ENCODE assay signal across 1 cellular context in the genomic region with DNA sequence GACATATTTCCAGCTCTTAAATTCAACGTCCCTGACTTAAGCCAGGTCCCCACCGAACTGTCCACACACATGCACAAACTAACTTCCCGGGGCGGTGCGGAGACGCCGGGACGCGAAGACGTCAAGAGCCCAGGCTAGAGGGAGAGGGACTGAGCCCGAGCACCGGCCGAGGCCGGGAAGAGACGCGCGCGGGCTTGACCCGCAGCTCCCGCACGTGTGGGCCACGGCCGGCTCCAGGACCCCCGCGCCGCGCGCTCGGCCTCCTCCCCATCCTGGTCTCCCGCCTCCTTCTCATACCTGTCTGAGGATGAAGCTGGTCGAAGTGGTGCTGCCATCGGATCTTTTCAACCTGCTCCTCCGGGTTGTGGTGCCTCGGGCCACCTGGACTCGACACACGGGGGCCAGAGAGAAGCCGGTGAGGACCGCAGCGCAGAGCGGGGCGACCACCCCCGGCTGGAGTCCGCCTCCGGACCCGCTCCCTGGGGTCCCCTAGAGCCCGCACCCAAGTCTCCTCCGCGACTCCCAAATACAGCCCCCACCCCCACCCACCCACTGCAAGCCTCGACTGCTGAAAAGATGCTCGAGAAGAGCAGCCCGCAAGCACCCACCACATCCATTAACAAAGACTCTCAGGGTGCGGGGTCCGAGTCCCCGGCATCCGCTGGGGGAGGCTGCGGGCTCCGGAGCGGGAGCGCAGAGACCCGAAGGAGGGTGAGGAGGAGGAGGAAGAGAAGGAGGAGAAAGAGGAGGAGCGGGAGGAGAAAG.
TF ChIP-seq lines count a peak whose summit lies in the region.

No MANE protein-coding gene starts in this region.

TF ChIP-seq in SK-N-SH treated with all-trans-retinoic acid at 6 μM for 48 hours, 23 proteins besides CTCF, POLR2A, EP300 and RAD21 (continued from another document):
- TF ChIP-seq, protein P1, sequence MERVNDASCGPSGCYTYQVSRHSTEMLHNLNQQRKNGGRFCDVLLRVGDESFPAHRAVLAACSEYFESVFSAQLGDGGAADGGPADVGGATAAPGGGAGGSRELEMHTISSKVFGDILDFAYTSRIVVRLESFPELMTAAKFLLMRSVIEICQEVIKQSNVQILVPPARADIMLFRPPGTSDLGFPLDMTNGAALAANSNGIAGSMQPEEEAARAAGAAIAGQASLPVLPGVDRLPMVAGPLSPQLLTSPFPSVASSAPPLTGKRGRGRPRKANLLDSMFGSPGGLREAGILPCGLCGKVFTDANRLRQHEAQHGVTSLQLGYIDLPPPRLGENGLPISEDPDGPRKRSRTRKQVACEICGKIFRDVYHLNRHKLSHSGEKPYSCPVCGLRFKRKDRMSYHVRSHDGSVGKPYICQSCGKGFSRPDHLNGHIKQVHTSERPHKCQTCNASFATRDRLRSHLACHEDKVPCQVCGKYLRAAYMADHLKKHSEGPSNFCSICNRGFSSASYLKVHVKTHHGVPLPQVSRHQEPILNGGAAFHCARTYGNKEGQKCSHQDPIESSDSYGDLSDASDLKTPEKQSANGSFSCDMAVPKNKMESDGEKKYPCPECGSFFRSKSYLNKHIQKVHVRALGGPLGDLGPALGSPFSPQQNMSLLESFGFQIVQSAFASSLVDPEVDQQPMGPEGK (CRISPR knock-in tag; IDR thresholded peaks at IDR 0.05; ENCODE audit: borderline replicate concordance), result no peak
- TF ChIP-seq, protein P2, sequence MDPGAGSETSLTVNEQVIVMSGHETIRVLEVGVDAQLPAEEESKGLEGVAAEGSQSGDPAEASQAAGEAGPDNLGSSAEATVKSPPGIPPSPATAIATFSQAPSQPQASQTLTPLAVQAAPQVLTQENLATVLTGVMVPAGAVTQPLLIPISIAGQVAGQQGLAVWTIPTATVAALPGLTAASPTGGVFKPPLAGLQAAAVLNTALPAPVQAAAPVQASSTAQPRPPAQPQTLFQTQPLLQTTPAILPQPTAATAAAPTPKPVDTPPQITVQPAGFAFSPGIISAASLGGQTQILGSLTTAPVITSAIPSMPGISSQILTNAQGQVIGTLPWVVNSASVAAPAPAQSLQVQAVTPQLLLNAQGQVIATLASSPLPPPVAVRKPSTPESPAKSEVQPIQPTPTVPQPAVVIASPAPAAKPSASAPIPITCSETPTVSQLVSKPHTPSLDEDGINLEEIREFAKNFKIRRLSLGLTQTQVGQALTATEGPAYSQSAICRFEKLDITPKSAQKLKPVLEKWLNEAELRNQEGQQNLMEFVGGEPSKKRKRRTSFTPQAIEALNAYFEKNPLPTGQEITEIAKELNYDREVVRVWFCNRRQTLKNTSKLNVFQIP (CRISPR knock-in tag; IDR thresholded peaks at IDR 0.05; ENCODE audit: borderline replicate concordance, low read depth), result no peak
- TF ChIP-seq TOX (CRISPR knock-in tag; IDR thresholded peaks at IDR 0.05; ENCODE audit: borderline replicate concordance) (no peak), CSDC2 (CRISPR knock-in tag; IDR thresholded peaks at IDR 0.05) (no peak), ZNF70 (CRISPR knock-in tag; IDR thresholded peaks at IDR 0.05) (no peak), PPARA (CRISPR knock-in tag; IDR thresholded peaks at IDR 0.05; ENCODE audit: borderline replicate concordance) (no peak), TCF4 (CRISPR knock-in tag; IDR thresholded peaks at IDR 0.05; ENCODE audit: borderline replicate concordance) (no peak)
